Comparison of ENCODE assay signal across 11 cellular contexts in genomic region chr6:149231786-149232185, GRCh38.
DNase-seq lines count a peak whose midpoint lies in the region; ATAC-seq and TF ChIP-seq lines count a peak whose summit lies in the region.
"Had no signal": no experiment of that assay in that cellular context is flagged by ENCODE, and none has a peak within 500 bp of the region (broad histone marks: within the 10 kb centered on the region; RNA-seq: fewer than 3 reads in every experiment).

No MANE protein-coding gene starts in this region.

- H3K4me1 ChIP-seq in upper lobe of right lung (peaks cover 14% of the 10 kb centered on the region), A673 (ENCODE audit: insufficient read depth, low read length, poor library complexity, severe bottlenecking) (no peaks in the 10 kb centered on the region)

- TF ChIP-seq CTCF in natural killer cell (IDR thresholded peaks at IDR 0.05): no peak
- no peak for TF ChIP-seq CTCF in upper lobe of right lung (IDR thresholded peaks at IDR 0.05)
- no peak for TF ChIP-seq CTCF in A673 (conservative IDR thresholded peaks at IDR 0.05; ENCODE audit: low read depth, low read length)

- no peaks in the 10 kb centered on the region for H3K36me3 ChIP-seq in upper lobe of right lung
- no peaks in the 10 kb centered on the region for H3K36me3 ChIP-seq in A673 (ENCODE audit: insufficient read depth, low read length, poor library complexity, severe bottlenecking)

- POLR2A ChIA-PET in activated naive CD8-positive, alpha-beta T cell treated with anti-CD3 and anti-CD28 coated beads, Interleukin-2, amount 10 ng/mL, durations not matched to agents 7 days and 5 days (lab: Charles Lee): interaction anchor here (1.2 to 2.4 kb wide), 3 partner anchors 16 to 86 kb away, joined by 3 to 8 read pairs (median 3); partner anchors contain the start of gene TAB2
- POLR2A ChIA-PET in A673 (lab: Charles Lee; ENCODE audit: low non-redundant PET): no interaction called here

- no peak overlapping the region for H3K4me3 Mint-ChIP-seq in natural killer cell treated with Interleukin-12 subunit alpha and Interleukin-12 subunit beta and Interleukin-15 and Interleukin-18, amount 100 ng/mL, for 72 hours
- no peak overlapping the region for H3K4me3 Mint-ChIP-seq in natural killer cell
- H3K4me3 Mint-ChIP-seq in activated naive CD8-positive, alpha-beta T cell treated with anti-CD3 and anti-CD28 coated beads, Interleukin-2, amount 10 ng/mL, durations not matched to agents 7 days and 5 days: peak overlapping the region; percentile 13
- no peak overlapping the region for H3K4me3 Mint-ChIP-seq in memory B cell
- H3K4me3 Mint-ChIP-seq: CD8-positive, alpha-beta T cell had no signal

- H3K4me3 ChIP-seq in upper lobe of right lung (no peak overlapping the region), A673 (ENCODE audit: low read depth, low read length, poor library complexity, severe bottlenecking) (no peak overlapping the region)

- H3K9me3 ChIP-seq in upper lobe of right lung (no peaks in the 10 kb centered on the region), A673 (ENCODE audit: low read depth, low read length, poor library complexity, severe bottlenecking) (no peaks in the 10 kb centered on the region)

- no TSS peak for BruUV-seq in A673 (replicated peaks; lab: Mats Ljungman, UMichigan)

- H3K27me3 ChIP-seq in upper lobe of right lung (no peaks in the 10 kb centered on the region), A673 (replicated peaks; ENCODE audit: insufficient read depth, low read depth, low read length, poor library complexity) (no peaks in the 10 kb centered on the region)

- peaks cover 0 to 3% of the 10 kb centered on the region in 2 donors for H3K27me3 Mint-ChIP-seq in natural killer cell treated with Interleukin-12 subunit alpha and Interleukin-12 subunit beta and Interleukin-15 and Interleukin-18, amount 100 ng/mL, for 72 hours
- H3K27me3 Mint-ChIP-seq in natural killer cell (ENCODE audit: low read depth in 2 of 2): peaks cover 0 to 2% of the 10 kb centered on the region in 2 donors
- H3K27me3 Mint-ChIP-seq in activated naive CD8-positive, alpha-beta T cell treated with anti-CD3 and anti-CD28 coated beads, Interleukin-2, amount 10 ng/mL, durations not matched to agents 7 days and 5 days: no peaks in the 10 kb centered on the region
- no peaks in the 10 kb centered on the region for H3K27me3 Mint-ChIP-seq in memory B cell

- H3K27ac Mint-ChIP-seq in natural killer cell treated with Interleukin-12 subunit alpha and Interleukin-12 subunit beta and Interleukin-15 and Interleukin-18, amount 100 ng/mL, for 72 hours: peak overlapping the region; percentile 80 to 88
- no peak overlapping the region for H3K27ac Mint-ChIP-seq in natural killer cell
- H3K27ac Mint-ChIP-seq in activated naive CD8-positive, alpha-beta T cell treated with anti-CD3 and anti-CD28 coated beads, Interleukin-2, amount 10 ng/mL, durations not matched to agents 7 days and 5 days: peak overlapping the region; percentile 78
- H3K27ac Mint-ChIP-seq in memory B cell: peak overlapping the region; percentile 28
- H3K27ac Mint-ChIP-seq: CD8-positive, alpha-beta T cell had no signal

- H3K9me3 Mint-ChIP-seq in natural killer cell treated with Interleukin-12 subunit alpha and Interleukin-12 subunit beta and Interleukin-15 and Interleukin-18, amount 100 ng/mL, for 72 hours: no peaks in the 10 kb centered on the region
- H3K9me3 Mint-ChIP-seq in natural killer cell (no peaks in the 10 kb centered on the region), memory B cell (no peaks in the 10 kb centered on the region)
- peaks cover 5% of the 10 kb centered on the region for H3K9me3 Mint-ChIP-seq in activated naive CD8-positive, alpha-beta T cell treated with anti-CD3 and anti-CD28 coated beads, Interleukin-2, amount 10 ng/mL, durations not matched to agents 7 days and 5 days
- H3K9me3 Mint-ChIP-seq: CD8-positive, alpha-beta T cell had no signal

- no peak for DNase-seq in natural killer cell treated with Interleukin-12 subunit alpha and Interleukin-12 subunit beta and Interleukin-15 and Interleukin-18, amount 100 ng/mL, for 72 hours (ENCODE audit: low spot score)
- DNase-seq in natural killer cell: no peak
- no peak for DNase-seq in activated naive CD8-positive, alpha-beta T cell treated with anti-CD3 and anti-CD28 coated beads, Interleukin-2, amount 10 ng/mL, durations not matched to agents 7 days and 5 days
- no peak for DNase-seq in memory B cell (ENCODE audit: low spot score in 2 of 2)
- no peak for DNase-seq in upper lobe of right lung
- DNase-seq in A673 (ENCODE audit: low spot score): no peak
- no peak for DNase-seq in NCI-H82 treated with DMSO at 0.1 percent for 48 hours (lab: John Stamatoyannopoulos, UW; ENCODE audit: unreplicated experiment)
- DNase-seq: CD8-positive, alpha-beta T cell; NCI-H526 had no signal

- no peak for ATAC-seq in natural killer cell treated with Interleukin-12 subunit alpha and Interleukin-12 subunit beta and Interleukin-15 and Interleukin-18, amount 100 ng/mL, for 72 hours
- no peak for ATAC-seq in natural killer cell
- ATAC-seq in activated naive CD8-positive, alpha-beta T cell treated with anti-CD3 and anti-CD28 coated beads, Interleukin-2, amount 10 ng/mL, durations not matched to agents 7 days and 5 days (ENCODE audit: low read depth): no peak
- ATAC-seq in memory B cell (ENCODE audit: low read depth): no peak
- ATAC-seq in upper lobe of right lung: peak; percentile 24
- ATAC-seq in HG02571 (IDR thresholded peaks at IDR 0.05; ENCODE audit: unreplicated experiment): no peak
- ATAC-seq: CD8-positive, alpha-beta T cell; SK-N-SH treated with all-trans-retinoic acid at 6 μM for 48 hours had no signal

- CTCF ChIA-PET in A673 (lab: Charles Lee): interaction anchor here (0.6 kb wide), 1 partner anchor 267 kb away, joined by 4 read pairs; no protein-coding TSS in a partner anchor

- no peaks in the 10 kb centered on the region for H3K36me3 Mint-ChIP-seq in natural killer cell treated with Interleukin-12 subunit alpha and Interleukin-12 subunit beta and Interleukin-15 and Interleukin-18, amount 100 ng/mL, for 72 hours
- H3K36me3 Mint-ChIP-seq in natural killer cell (no peaks in the 10 kb centered on the region), memory B cell (no peaks in the 10 kb centered on the region)
- H3K36me3 Mint-ChIP-seq in activated naive CD8-positive, alpha-beta T cell treated with anti-CD3 and anti-CD28 coated beads, Interleukin-2, amount 10 ng/mL, durations not matched to agents 7 days and 5 days: peaks cover 20% of the 10 kb centered on the region
- H3K36me3 Mint-ChIP-seq: CD8-positive, alpha-beta T cell had no signal

- H3K4me1 Mint-ChIP-seq in natural killer cell treated with Interleukin-12 subunit alpha and Interleukin-12 subunit beta and Interleukin-15 and Interleukin-18, amount 100 ng/mL, for 72 hours (ENCODE audit: low read depth in 2 of 2): peaks cover 24 to 30% of the 10 kb centered on the region in 2 donors
- peaks cover 7 to 19% of the 10 kb centered on the region in 2 donors for H3K4me1 Mint-ChIP-seq in natural killer cell
- peaks cover 38% of the 10 kb centered on the region for H3K4me1 Mint-ChIP-seq in activated naive CD8-positive, alpha-beta T cell treated with anti-CD3 and anti-CD28 coated beads, Interleukin-2, amount 10 ng/mL, durations not matched to agents 7 days and 5 days
- peaks cover 39% of the 10 kb centered on the region for H3K4me1 Mint-ChIP-seq in memory B cell

- intact Hi-C loops in natural killer cell (cut with micrococcal nuclease): no loop called here
- intact Hi-C loops in upper lobe of right lung (cut with DNase I): no loop called here
- intact Hi-C loops in A673 (cut with micrococcal nuclease; ENCODE audit: unreplicated experiment): no loop called here

- H3K27ac ChIP-seq in upper lobe of right lung (peak overlapping the region; percentile 24), A673 (ENCODE audit: low read depth, low read length, poor library complexity, severe bottlenecking) (no peak overlapping the region)

Comparison
In these comparisons a context has a peak if more than half of its experiments do, and no peak if none do; other contexts are left out.
1. H3K27ac Mint-ChIP-seq: peak in natural killer cell treated with Interleukin-12 subunit alpha and Interleukin-12 subunit beta and Interleukin-15 and Interleukin-18, amount 100 ng/mL, for 72 hours (2 of 2), activated naive CD8-positive, alpha-beta T cell treated with anti-CD3 and anti-CD28 coated beads, Interleukin-2, amount 10 ng/mL, durations not matched to agents 7 days and 5 days (single experiment) and memory B cell (single experiment); none in natural killer cell (0 of 2).